1 cellular context compared by ENCODE assay signal in genomic region chr3:197592361-197593045, GRCh38.
TF ChIP-seq lines count a peak whose summit lies in the region.

No MANE protein-coding gene starts in this region.

TF ChIP-seq in liver, 16 proteins besides CTCF, POLR2A, EP300 and RAD21 (continued from another document):
- TF ChIP-seq REST (IDR thresholded peaks at IDR 0.05) (no peak), NR2F2 (IDR thresholded peaks at IDR 0.05) (no peak), GABPA (IDR thresholded peaks at IDR 0.05 in 1 of 2, conservative IDR thresholded peaks at IDR 0.05 in 1 of 2) (no peak), HNF4A (conservative IDR thresholded peaks at IDR 0.05) (no peak), TAF1 (conservative IDR thresholded peaks at IDR 0.05) (no peak), FOXA1 (IDR thresholded peaks at IDR 0.05) (no peak), YY1 (IDR thresholded peaks at IDR 0.05) (no peak)
- TF ChIP-seq, protein P1, sequence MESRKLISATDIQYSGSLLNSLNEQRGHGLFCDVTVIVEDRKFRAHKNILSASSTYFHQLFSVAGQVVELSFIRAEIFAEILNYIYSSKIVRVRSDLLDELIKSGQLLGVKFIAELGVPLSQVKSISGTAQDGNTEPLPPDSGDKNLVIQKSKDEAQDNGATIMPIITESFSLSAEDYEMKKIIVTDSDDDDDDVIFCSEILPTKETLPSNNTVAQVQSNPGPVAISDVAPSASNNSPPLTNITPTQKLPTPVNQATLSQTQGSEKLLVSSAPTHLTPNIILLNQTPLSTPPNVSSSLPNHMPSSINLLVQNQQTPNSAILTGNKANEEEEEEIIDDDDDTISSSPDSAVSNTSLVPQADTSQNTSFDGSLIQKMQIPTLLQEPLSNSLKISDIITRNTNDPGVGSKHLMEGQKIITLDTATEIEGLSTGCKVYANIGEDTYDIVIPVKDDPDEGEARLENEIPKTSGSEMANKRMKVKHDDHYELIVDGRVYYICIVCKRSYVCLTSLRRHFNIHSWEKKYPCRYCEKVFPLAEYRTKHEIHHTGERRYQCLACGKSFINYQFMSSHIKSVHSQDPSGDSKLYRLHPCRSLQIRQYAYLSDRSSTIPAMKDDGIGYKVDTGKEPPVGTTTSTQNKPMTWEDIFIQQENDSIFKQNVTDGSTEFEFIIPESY (IDR thresholded peaks at IDR 0.05), result no peak
